16 cellular contexts compared by ENCODE assay signal in the genomic region with DNA sequence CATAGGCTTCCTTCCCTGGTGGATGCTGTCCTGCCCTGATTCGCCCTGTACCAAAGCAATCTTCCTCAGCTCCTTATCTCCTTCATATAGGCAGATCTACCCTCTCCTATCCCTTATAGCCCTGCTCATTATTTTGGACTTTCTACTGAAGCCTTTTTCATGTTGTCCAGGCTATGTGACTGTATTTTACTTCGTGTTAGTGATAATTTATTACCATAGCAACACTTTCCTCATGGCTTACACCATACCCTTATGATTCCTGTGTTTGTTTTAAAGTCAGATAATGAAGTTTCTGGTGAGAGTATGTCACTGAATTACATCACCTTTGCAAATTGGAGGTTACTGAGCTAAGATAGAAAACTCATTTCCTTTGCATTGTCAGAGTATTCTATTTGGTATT.
A peak's percentile ranks its signal among the peaks of the same experiment; 100 is the strongest.
DNase-seq lines count a peak whose midpoint lies in the region; ATAC-seq and TF ChIP-seq lines count a peak whose summit lies in the region.
"Had no signal": no experiment of that assay in that cellular context is flagged by ENCODE, and none has a peak within 500 bp of the region (broad histone marks: within the 10 kb centered on the region; RNA-seq: fewer than 3 reads in every experiment).

No MANE protein-coding gene starts in this region.

- DNase-seq in NCI-H748 (lab: John Stamatoyannopoulos, UW; ENCODE audit: unreplicated experiment) (peak; percentile 10), NCI-H748 treated with DMSO at 0.1 percent for 48 hours (lab: John Stamatoyannopoulos, UW) (no peak), epithelial cell of prostate (ENCODE audit: low read depth, low spot score) (no peak), pulmonary artery endothelial cell (ENCODE audit: low read depth, low spot score) (peak; percentile 70), iPS-NIHi7 (ENCODE audit: extremely low spot score) (no peak)
- no peak for DNase-seq in activated CD4-positive, alpha-beta T cell treated with anti-CD3 and anti-CD28 coated beads for 4 hours
- no peak for DNase-seq in effector CD8-positive, alpha-beta T cell (lab: John Stamatoyannopoulos, UW)
- DNase-seq: activated naive CD4-positive, alpha-beta T cell; CD8-positive, alpha-beta T cell; effector CD4-positive, alpha-beta T cell; NCI-H2171; stimulated activated CD4-positive, alpha-beta T cell treated with anti-CD3 and anti-CD28 coated beads, Interleukin-15, amount 100 ng/mL, for 24 hours; T1000; uterus had no signal

- peak; percentile 65 for ATAC-seq in SK-N-SH treated with all-trans-retinoic acid at 6 μM for 48 hours
- ATAC-seq: CD8-positive, alpha-beta T cell had no signal

- H3K27ac ChIP-seq in epithelial cell of prostate = peak overlapping the region; percentile 65
- H3K27ac ChIP-seq: cardiac muscle cell, uterus had no signal

TF ChIP-seq in SK-N-SH treated with all-trans-retinoic acid at 6 μM for 48 hours, 23 proteins besides CTCF, POLR2A, EP300 and RAD21:
- TF ChIP-seq TOX (CRISPR knock-in tag; IDR thresholded peaks at IDR 0.05; ENCODE audit: borderline replicate concordance) (no peak), ZFP3 (CRISPR knock-in tag; IDR thresholded peaks at IDR 0.05) (no peak)
- TF ChIP-seq, protein P1, sequence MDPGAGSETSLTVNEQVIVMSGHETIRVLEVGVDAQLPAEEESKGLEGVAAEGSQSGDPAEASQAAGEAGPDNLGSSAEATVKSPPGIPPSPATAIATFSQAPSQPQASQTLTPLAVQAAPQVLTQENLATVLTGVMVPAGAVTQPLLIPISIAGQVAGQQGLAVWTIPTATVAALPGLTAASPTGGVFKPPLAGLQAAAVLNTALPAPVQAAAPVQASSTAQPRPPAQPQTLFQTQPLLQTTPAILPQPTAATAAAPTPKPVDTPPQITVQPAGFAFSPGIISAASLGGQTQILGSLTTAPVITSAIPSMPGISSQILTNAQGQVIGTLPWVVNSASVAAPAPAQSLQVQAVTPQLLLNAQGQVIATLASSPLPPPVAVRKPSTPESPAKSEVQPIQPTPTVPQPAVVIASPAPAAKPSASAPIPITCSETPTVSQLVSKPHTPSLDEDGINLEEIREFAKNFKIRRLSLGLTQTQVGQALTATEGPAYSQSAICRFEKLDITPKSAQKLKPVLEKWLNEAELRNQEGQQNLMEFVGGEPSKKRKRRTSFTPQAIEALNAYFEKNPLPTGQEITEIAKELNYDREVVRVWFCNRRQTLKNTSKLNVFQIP (CRISPR knock-in tag; IDR thresholded peaks at IDR 0.05; ENCODE audit: borderline replicate concordance, low read depth) = no peak

Comparison
In these comparisons a context has a peak if more than half of its experiments do, and no peak if none do; other contexts are left out.
1. DNase-seq: peak in NCI-H748 (single experiment) and pulmonary artery endothelial cell (single experiment); none in NCI-H748 treated with DMSO at 0.1 percent for 48 hours (single experiment), epithelial cell of prostate (single experiment), activated CD4-positive, alpha-beta T cell treated with anti-CD3 and anti-CD28 coated beads for 4 hours (0 of 2), effector CD8-positive, alpha-beta T cell (single experiment) and iPS-NIHi7 (single experiment).